ENCODE assay signal across 18 cellular contexts in genomic region chr15:57190208-57190607, GRCh38.
A peak's percentile ranks its signal among the peaks of the same experiment; 100 is the strongest.
DNase-seq lines count a peak whose midpoint lies in the region; ATAC-seq lines count a peak whose summit lies in the region.
"Had no signal": no experiment of that assay in that cellular context is flagged by ENCODE, and none has a peak within 500 bp of the region (broad histone marks: within the 10 kb centered on the region; RNA-seq: fewer than 3 reads in every experiment).

No MANE protein-coding gene starts in this region.

- ATAC-seq in GM18867 (IDR thresholded peaks at IDR 0.05; ENCODE audit: unreplicated experiment), result peak; percentile 45
- peak; percentile 73 for ATAC-seq in HG02852 (IDR thresholded peaks at IDR 0.05; ENCODE audit: unreplicated experiment)
- ATAC-seq in activated T-helper 17 cell treated with anti-CD3 and anti-CD28 coated beads, Interleukin-2, amount 50 U/mL, for 72 hours (replicated peaks), result no peak
- ATAC-seq: PC-3, T-helper 17 cell had no signal

- H3K36me3 Mint-ChIP-seq in activated T-helper 17 cell treated with anti-CD3 and anti-CD28 coated beads, Interleukin-2, amount 50 U/mL, for 72 hours (ENCODE audit: low read depth), result peaks cover 54% of the 10 kb centered on the region

- no peak overlapping the region for H3K4me3 Mint-ChIP-seq in activated T-helper 17 cell treated with anti-CD3 and anti-CD28 coated beads, Interleukin-2, amount 50 U/mL, for 72 hours
- H3K4me3 Mint-ChIP-seq: CD4-positive, alpha-beta memory T cell; IgD-negative memory B cell; T-helper 17 cell had no signal

- DNase-seq in NCI-H1417 (lab: John Stamatoyannopoulos, UW) (no peak), NCI-H2081 (lab: John Stamatoyannopoulos, UW) (no peak), NCI-H345 treated with DMSO at 0.1 percent for 48 hours (lab: John Stamatoyannopoulos, UW; ENCODE audit: unreplicated experiment) (no peak)
- DNase-seq in stimulated activated CD4-positive, alpha-beta T cell treated with anti-CD3 and anti-CD28 coated beads, Interleukin-2, amount 100 ng/mL, for 24 hours, result no peak
- DNase-seq: ACHN; Calu3; CD4-positive, alpha-beta memory T cell; DMS79; NCI-H1930; NCI-H2171; NCI-H446 treated with DMSO at 0.1 percent for 48 hours; PC-3; SJCRH30; T-helper 17 cell had no signal

- peaks cover 3% of the 10 kb centered on the region for H3K9me3 Mint-ChIP-seq in activated T-helper 17 cell treated with anti-CD3 and anti-CD28 coated beads, Interleukin-2, amount 50 U/mL, for 72 hours
- H3K9me3 Mint-ChIP-seq: IgD-negative memory B cell had no signal

- no peaks in the 10 kb centered on the region for H3K27me3 Mint-ChIP-seq in activated T-helper 17 cell treated with anti-CD3 and anti-CD28 coated beads, Interleukin-2, amount 50 U/mL, for 72 hours
- H3K27me3 Mint-ChIP-seq: CD4-positive, alpha-beta memory T cell; IgD-negative memory B cell; T-helper 17 cell had no signal

- H3K4me1 Mint-ChIP-seq in activated T-helper 17 cell treated with anti-CD3 and anti-CD28 coated beads, Interleukin-2, amount 50 U/mL, for 72 hours, result no peaks in the 10 kb centered on the region

- H3K27ac Mint-ChIP-seq in activated T-helper 17 cell treated with anti-CD3 and anti-CD28 coated beads, Interleukin-2, amount 50 U/mL, for 72 hours, result peak overlapping the region; percentile 7
- H3K27ac Mint-ChIP-seq: IgD-negative memory B cell had no signal
